17 cellular contexts compared by ENCODE assay signal in the genomic region with DNA sequence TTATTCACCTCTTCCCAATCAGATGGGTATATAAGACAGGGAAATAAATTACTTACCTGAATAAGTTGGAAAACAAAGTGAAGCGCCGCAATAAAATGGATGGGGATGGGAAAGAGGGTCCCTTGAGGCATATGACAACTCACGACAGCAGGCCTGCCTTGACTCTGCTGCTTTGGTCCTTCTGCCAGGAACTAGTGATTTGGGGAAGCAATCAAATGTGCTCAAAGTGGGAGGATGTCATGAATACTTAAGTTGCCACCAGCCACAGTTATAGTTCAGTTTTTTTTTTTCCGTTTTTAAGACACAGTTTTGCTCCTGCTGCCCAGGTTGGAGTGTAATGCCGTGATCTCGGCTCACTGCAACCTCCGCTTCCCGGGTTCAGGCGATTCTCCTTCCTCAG. TPM values are rescaled to one million over a fixed set of nuclear protein-coding genes. Genes with fewer than 3 reads are reported as not detected.
A peak's percentile ranks its signal among the peaks of the same experiment; 100 is the strongest.
DNase-seq lines count a peak whose midpoint lies in the region; ATAC-seq and TF ChIP-seq lines count a peak whose summit lies in the region.
"Had no signal": no experiment of that assay in that cellular context is flagged by ENCODE, and none has a peak within 500 bp of the region (broad histone marks: within the 10 kb centered on the region; RNA-seq: fewer than 3 reads in every experiment).

No MANE protein-coding gene starts in this region.

- no peaks in the 10 kb centered on the region for H3K9me3 ChIP-seq in Loucy (ENCODE audit: insufficient read depth, low read depth, low read length)

- no peak overlapping the region for H3K9ac ChIP-seq in Loucy (ENCODE audit: low read depth, low read length, poor library complexity, severe bottlenecking)

- H3K27me3 Mint-ChIP-seq in chondrocyte (ENCODE audit: low read depth): no peaks in the 10 kb centered on the region
- no peaks in the 10 kb centered on the region for H3K27me3 Mint-ChIP-seq in activated T-cell treated with anti-CD3 and anti-CD28 coated beads, Interleukin-2, amount 50 U/mL, for 72 hours (ENCODE audit: low read depth)
- H3K27me3 Mint-ChIP-seq in activated CD4-positive, alpha-beta T cell treated with anti-CD3 and anti-CD28 coated beads for 36 hours: no peaks in the 10 kb centered on the region

- DNase-seq in NOMO-1 treated with dmso at 0.1 percent for 144 hours (lab: John Stamatoyannopoulos, UW; ENCODE audit: unreplicated experiment) (peak; percentile 61), chondrocyte (ENCODE audit: low spot score) (no peak), NCI-H187 treated with DMSO at 0.1 percent for 48 hours (lab: John Stamatoyannopoulos, UW) (no peak)
- no peak for DNase-seq in activated T-cell treated with anti-CD3 and anti-CD28 coated beads, Interleukin-2, amount 50 U/mL, for 72 hours
- no peak for DNase-seq in activated CD4-positive, alpha-beta T cell treated with anti-CD3 and anti-CD28 coated beads for 36 hours
- DNase-seq: ACHN; CD8-positive, alpha-beta T cell; DMS79; H7; IMR-90; NCI-H1436 treated with DMSO at 0.1 percent for 48 hours; NCI-H2081; NCI-H510A; NCI-H82; SHP77 had no signal

- POLR2A ChIA-PET in activated CD4-positive, alpha-beta T cell treated with anti-CD3 and anti-CD28 coated beads for 36 hours (lab: Charles Lee): no interaction called here

- peaks cover 6% of the 10 kb centered on the region for H3K36me3 Mint-ChIP-seq in chondrocyte (ENCODE audit: low read depth)
- peaks cover 0 to 9% of the 10 kb centered on the region in 2 donors for H3K36me3 Mint-ChIP-seq in activated T-cell treated with anti-CD3 and anti-CD28 coated beads, Interleukin-2, amount 50 U/mL, for 72 hours (ENCODE audit: insufficient read depth in 2 of 2)
- H3K36me3 Mint-ChIP-seq in activated CD4-positive, alpha-beta T cell treated with anti-CD3 and anti-CD28 coated beads for 36 hours (ENCODE audit: low read depth): peaks cover 11% of the 10 kb centered on the region

- no peak overlapping the region for H3K4me3 ChIP-seq in Loucy (ENCODE audit: low read length, poor library complexity, severe bottlenecking)

- H3K4me1 Mint-ChIP-seq in chondrocyte (ENCODE audit: low read depth): peaks cover 29% of the 10 kb centered on the region
- H3K4me1 Mint-ChIP-seq in activated T-cell treated with anti-CD3 and anti-CD28 coated beads, Interleukin-2, amount 50 U/mL, for 72 hours (ENCODE audit: low read depth): peaks cover 54% of the 10 kb centered on the region
- H3K4me1 Mint-ChIP-seq in activated CD4-positive, alpha-beta T cell treated with anti-CD3 and anti-CD28 coated beads for 36 hours: peaks cover 54% of the 10 kb centered on the region

- H3K9me3 Mint-ChIP-seq in chondrocyte (ENCODE audit: low read depth): no peaks in the 10 kb centered on the region
- H3K9me3 Mint-ChIP-seq in activated T-cell treated with anti-CD3 and anti-CD28 coated beads, Interleukin-2, amount 50 U/mL, for 72 hours: no peaks in the 10 kb centered on the region
- no peaks in the 10 kb centered on the region for H3K9me3 Mint-ChIP-seq in activated CD4-positive, alpha-beta T cell treated with anti-CD3 and anti-CD28 coated beads for 36 hours (ENCODE audit: low read depth)
- H3K9me3 Mint-ChIP-seq: CD8-positive, alpha-beta T cell had no signal

- peaks cover 27% of the 10 kb centered on the region for H3K4me1 ChIP-seq in Loucy (ENCODE audit: insufficient read depth, low read length, poor library complexity, severe bottlenecking)

- H3K27me3 ChIP-seq in Loucy (ENCODE audit: insufficient read depth, low read length, poor library complexity, severe bottlenecking): no peaks in the 10 kb centered on the region

- H4K20me1 ChIP-seq in Loucy (ENCODE audit: insufficient read depth, low read length, poor library complexity, severe bottlenecking): peaks cover 12% of the 10 kb centered on the region

- CTCF ChIA-PET in activated CD4-positive, alpha-beta T cell treated with anti-CD3 and anti-CD28 coated beads for 36 hours (lab: Charles Lee): interaction anchor here (0.6 kb wide), 2 partner anchors 235 to 247 kb away, joined by 3 to 4 read pairs; no protein-coding TSS in a partner anchor

- H2AFZ ChIP-seq in Loucy (ENCODE audit: low read length): no peak overlapping the region

- no peaks in the 10 kb centered on the region for H3K36me3 ChIP-seq in Loucy (ENCODE audit: insufficient read depth, low read length)

- H3K4me2 ChIP-seq in Loucy (ENCODE audit: low read depth, low read length, poor library complexity, severe bottlenecking): peak overlapping the region; percentile 11

- H3K4me3 Mint-ChIP-seq in chondrocyte (ENCODE audit: unreplicated experiment): no peak overlapping the region
- H3K4me3 Mint-ChIP-seq in activated T-cell treated with anti-CD3 and anti-CD28 coated beads, Interleukin-2, amount 50 U/mL, for 72 hours: no peak overlapping the region
- H3K4me3 Mint-ChIP-seq in activated CD4-positive, alpha-beta T cell treated with anti-CD3 and anti-CD28 coated beads for 36 hours: no peak overlapping the region
- H3K4me3 Mint-ChIP-seq: CD8-positive, alpha-beta T cell had no signal

- H3K27ac Mint-ChIP-seq in chondrocyte (ENCODE audit: unreplicated experiment): peak overlapping the region; percentile 22
- no peak overlapping the region for H3K27ac Mint-ChIP-seq in activated T-cell treated with anti-CD3 and anti-CD28 coated beads, Interleukin-2, amount 50 U/mL, for 72 hours
- H3K27ac Mint-ChIP-seq in activated CD4-positive, alpha-beta T cell treated with anti-CD3 and anti-CD28 coated beads for 36 hours: no peak overlapping the region
- H3K27ac Mint-ChIP-seq: CD8-positive, alpha-beta T cell had no signal

- TF ChIP-seq CTCF in Loucy (conservative IDR thresholded peaks at IDR 0.05; ENCODE audit: low read length) (no peak), chondrocyte (IDR thresholded peaks at IDR 0.05) (no peak)

- peaks cover 82% of the 10 kb centered on the region for H3K79me2 ChIP-seq in Loucy (ENCODE audit: insufficient read depth, low read length)

- no peak for ATAC-seq in activated T-cell treated with anti-CD3 and anti-CD28 coated beads, Interleukin-2, amount 50 U/mL, for 72 hours (replicated peaks in 1 of 2)
- ATAC-seq in activated CD4-positive, alpha-beta T cell treated with anti-CD3 and anti-CD28 coated beads for 36 hours: no peak
- no peak for ATAC-seq in HG03378 (IDR thresholded peaks at IDR 0.05; ENCODE audit: unreplicated experiment)
- ATAC-seq: CD8-positive, alpha-beta T cell had no signal

- intact Hi-C loops in activated CD4-positive, alpha-beta T cell treated with anti-CD3 and anti-CD28 coated beads for 36 hours (cut with DNase I, micrococcal nuclease): loop anchor here (5.0 to 10.0 kb wide), 2 partner anchors 325 to 488 kb away; a partner anchor contains a TSS

- no peaks in the 10 kb centered on the region for H3F3A ChIP-seq in Loucy (ENCODE audit: low read depth)

- no peaks in the 10 kb centered on the region for H3K9me2 ChIP-seq in Loucy (replicated peaks; ENCODE audit: low read depth, low read length)

RNA-seq across cellular contexts. Expression of a gene that starts 4.6 kb away (rescaled TPM):
- total RNA-seq in chondrocyte: 39.2 to 45.4 TPM (median 44.7 TPM) in 3 replicates
- total RNA-seq in activated T-cell treated with anti-CD3 and anti-CD28 coated beads, Interleukin-2, amount 50 U/mL, for 72 hours: 10 to 100 TPM; 77.3 to 92.3 TPM
- total RNA-seq in activated CD4-positive, alpha-beta T cell treated with anti-CD3 and anti-CD28 coated beads for 36 hours: 10 to 100 TPM; 55.9 to 91.9 TPM

RNA-seq across cellular contexts. Expression of a gene that starts 54.7 kb away (rescaled TPM):
- 3.9 to 8.3 TPM (median 7.9 TPM) in 3 replicates for total RNA-seq in chondrocyte
- total RNA-seq in activated T-cell treated with anti-CD3 and anti-CD28 coated beads, Interleukin-2, amount 50 U/mL, for 72 hours: 1 to 10 TPM in 1 of 2 donors, under 1 TPM in 1; 1.00 to 1.4 TPM
- total RNA-seq in activated CD4-positive, alpha-beta T cell treated with anti-CD3 and anti-CD28 coated beads for 36 hours: 1 to 10 TPM; 1.3 to 1.6 TPM
